In genomic region chr17:40121191-40121885, GRCh38 we compare ENCODE assay signal across 8 cellular contexts. TPM values are rescaled to one million over a fixed set of nuclear protein-coding genes. Genes with fewer than 3 reads are reported as not detected.
A peak's percentile ranks its signal among the peaks of the same experiment; 100 is the strongest.
DNase-seq lines count a peak whose midpoint lies in the region; ATAC-seq and TF ChIP-seq lines count a peak whose summit lies in the region.

No MANE protein-coding gene starts in this region.

- peaks cover 39% of the 10 kb centered on the region for H3K4me1 Mint-ChIP-seq in activated naive CD4-positive, alpha-beta T cell treated with anti-CD3 and anti-CD28 coated beads, Interleukin-2, amount 10 ng/mL, durations not matched to agents 7 days and 5 days

- POLR2A ChIA-PET in AG04449 (lab: Yijun Ruan, JAX), result interaction anchor here (1.0 to 5.1 kb wide), 6 partner anchors 9 to 196 kb away, joined by 3 to 74 read pairs (median 6); partner anchors contain the start of genes CASC3 and NR1D1

- H3K27ac Mint-ChIP-seq in activated naive CD4-positive, alpha-beta T cell treated with anti-CD3 and anti-CD28 coated beads, Interleukin-2, amount 10 ng/mL, durations not matched to agents 7 days and 5 days, result peak overlapping the region; percentile 82

- peaks cover 3% of the 10 kb centered on the region for H3K27me3 Mint-ChIP-seq in activated naive CD4-positive, alpha-beta T cell treated with anti-CD3 and anti-CD28 coated beads, Interleukin-2, amount 10 ng/mL, durations not matched to agents 7 days and 5 days

- peaks cover 18% of the 10 kb centered on the region for H3K36me3 Mint-ChIP-seq in activated naive CD4-positive, alpha-beta T cell treated with anti-CD3 and anti-CD28 coated beads, Interleukin-2, amount 10 ng/mL, durations not matched to agents 7 days and 5 days

- CTCF ChIA-PET in AG04449 (lab: Yijun Ruan, JAX), result interaction anchor here (0.9 to 8.5 kb wide), 7 partner anchors 9 to 82 kb away, joined by 3 to 126 read pairs (median 4); no protein-coding TSS in a partner anchor
- CTCF ChIA-PET in activated naive CD4-positive, alpha-beta T cell treated with anti-CD3 and anti-CD28 coated beads, Interleukin-2, amount 10 ng/mL, durations not matched to agents 7 days and 5 days (lab: Charles Lee), result interaction anchor here (0.7 to 3.0 kb wide), 5 partner anchors 9 to 94 kb away, joined by 3 to 34 read pairs (median 3); no protein-coding TSS in a partner anchor

- H3K4me3 ChIP-seq in AG04449 (ENCODE audit: low read depth, low read length) (peak overlapping the region; percentile 92), GM12875 (ENCODE audit: low read depth, low read length) (peak overlapping the region; percentile 67)

- no peak for ATAC-seq in GM21447 (IDR thresholded peaks at IDR 0.05; ENCODE audit: unreplicated experiment)

- H3K4me3 Mint-ChIP-seq in activated naive CD4-positive, alpha-beta T cell treated with anti-CD3 and anti-CD28 coated beads, Interleukin-2, amount 10 ng/mL, durations not matched to agents 7 days and 5 days, result peak overlapping the region; percentile 76

- no peaks in the 10 kb centered on the region for H3K9me3 Mint-ChIP-seq in activated naive CD4-positive, alpha-beta T cell treated with anti-CD3 and anti-CD28 coated beads, Interleukin-2, amount 10 ng/mL, durations not matched to agents 7 days and 5 days

- TF ChIP-seq CTCF in AG04449 (IDR thresholded peaks at IDR 0.05; ENCODE audit: insufficient read depth, low read length, missing control alignments) (no peak), GM12875 (IDR thresholded peaks at IDR 0.05; ENCODE audit: borderline replicate concordance, insufficient read depth, low read depth, low read length) (no peak)

- DNase-seq in AG04449 (ENCODE audit: low read depth, low spot score), result no peak
- peak; percentile 10 for DNase-seq in NCI-H1105 (lab: John Stamatoyannopoulos, UW)
- DNase-seq in activated naive CD4-positive, alpha-beta T cell treated with anti-CD3 and anti-CD28 coated beads, Interleukin-2, amount 10 ng/mL, durations not matched to agents 7 days and 5 days, result no peak
- DNase-seq in globus pallidus (ENCODE audit: low spot score), result peak; percentile 81
- peak; percentile 46 for DNase-seq in occipital lobe (lab: John Stamatoyannopoulos, UW)
- no peak for DNase-seq in stimulated activated CD4-positive, alpha-beta T cell treated with anti-CD3 and anti-CD28 coated beads, Interleukin-4, amount 100 ng/mL, for 4 hours

RNA-seq across cellular contexts. Expression of gene MSL1, which starts 0.4 kb away (rescaled TPM):
- total RNA-seq in occipital lobe, result 89.2 TPM

RNA-seq across cellular contexts. Expression of gene CASC3, which starts 19.0 kb away (rescaled TPM):
- 43.8 TPM for total RNA-seq in occipital lobe

RNA-seq across cellular contexts. Expression of gene NR1D1, which starts 20.9 kb away (rescaled TPM):
- 0.78 TPM for total RNA-seq in occipital lobe

RNA-seq across cellular contexts. Expression of gene RAPGEFL1, which starts 55.9 kb away (rescaled TPM):
- 17.0 TPM for total RNA-seq in occipital lobe

RNA-seq across cellular contexts. Expression of gene THRA, which starts 58.6 kb away (rescaled TPM):
- total RNA-seq in occipital lobe, result 91.1 TPM

Comparison
In these comparisons a context has a peak if more than half of its experiments do, and no peak if none do; other contexts are left out.
1. DNase-seq: peak in NCI-H1105 (single experiment), globus pallidus (single experiment) and occipital lobe (single experiment); none in AG04449 (single experiment), activated naive CD4-positive, alpha-beta T cell treated with anti-CD3 and anti-CD28 coated beads, Interleukin-2, amount 10 ng/mL, durations not matched to agents 7 days and 5 days (single experiment) and stimulated activated CD4-positive, alpha-beta T cell treated with anti-CD3 and anti-CD28 coated beads, Interleukin-4, amount 100 ng/mL, for 4 hours (0 of 2).